In genomic region chr13:60398949-60399589, GRCh38 we compare ENCODE assay signal across 8 cellular contexts. TPM values are rescaled to one million over a fixed set of nuclear protein-coding genes. Genes with fewer than 3 reads are reported as not detected.
A peak's percentile ranks its signal among the peaks of the same experiment; 100 is the strongest.
DNase-seq lines count a peak whose midpoint lies in the region; ATAC-seq and TF ChIP-seq lines count a peak whose summit lies in the region.

No MANE protein-coding gene starts in this region.

- H3K9me2 ChIP-seq in OCI-LY1 (ENCODE audit: low read depth, low read length), result no peaks in the 10 kb centered on the region

- whole genome bisulfite sequencing in psoas muscle, 3 donors, result 38 to 57% (median 44%) methylated on average over 5 of the region's 5 CpGs

- H3K9me3 ChIP-seq in OCI-LY1 (ENCODE audit: low read length) (no peaks in the 10 kb centered on the region), endocrine pancreas (ENCODE audit: control insufficient read depth, low read length) (no peaks in the 10 kb centered on the region), psoas muscle (no peaks in the 10 kb centered on the region)

- TF ChIP-seq CTCF in GM06990 (IDR thresholded peaks at IDR 0.05; ENCODE audit: insufficient read depth, low read length, poor library complexity, severe bottlenecking) (no peak), OCI-LY1 (IDR thresholded peaks at IDR 0.05; ENCODE audit: low read length) (no peak), psoas muscle (IDR thresholded peaks at IDR 0.05) (no peak)

- no peaks in the 10 kb centered on the region for H4K20me1 ChIP-seq in OCI-LY1 (ENCODE audit: insufficient read depth, low read length)

- no peak overlapping the region for H3K27ac ChIP-seq in OCI-LY1 (ENCODE audit: low read depth, low read length, poor library complexity, severe bottlenecking)
- peak overlapping the region; percentile 92 for H3K27ac ChIP-seq in psoas muscle

- DNase-seq in GM06990 (ENCODE audit: extremely low read depth, insufficient read length), result no peak
- DNase-seq in psoas muscle, result no peak
- DNase-seq in epidermal melanocyte (ENCODE audit: insufficient read length, low spot score), result no peak
- no peak for DNase-seq in SIG-M5 treated with dmso at 0.1 percent for 504 hours (lab: John Stamatoyannopoulos, UW; ENCODE audit: unreplicated experiment)
- DNase-seq in stimulated activated naive CD4-positive, alpha-beta T cell treated with Interleukin-2 at 50 U/mL for 16 hours (lab: John Stamatoyannopoulos, UW), result no peak
- DNase-seq in NCI-H774 (lab: John Stamatoyannopoulos, UW), result no peak

- no peak overlapping the region for H2AFZ ChIP-seq in OCI-LY1 (ENCODE audit: low read length)

- H3K4me2 ChIP-seq in OCI-LY1 (ENCODE audit: low read length), result peak overlapping the region; percentile 84

- intact Hi-C loops in psoas muscle (cut with DNase I), result loop anchor here in 1 of 2 donors (5.0 kb wide), 1 partner anchor 33 kb away; no protein-coding TSS in a partner anchor

- H3K9ac ChIP-seq in OCI-LY1 (ENCODE audit: low read length), result no peak overlapping the region; the same call in 1 of the 2 replicates
- no peak overlapping the region for H3K9ac ChIP-seq in endocrine pancreas (ENCODE audit: control insufficient read depth, insufficient read depth, low read length)

- peak overlapping the region; percentile 85 for H3K4me3 ChIP-seq in GM06990 (replicated peaks; ENCODE audit: low read depth, low read length)
- no peak overlapping the region for H3K4me3 ChIP-seq in OCI-LY1 (ENCODE audit: low read depth, low read length, poor library complexity, severe bottlenecking)
- peak overlapping the region; percentile 85 for H3K4me3 ChIP-seq in endocrine pancreas (ENCODE audit: control insufficient read depth, insufficient read depth, low read length)
- H3K4me3 ChIP-seq in psoas muscle, result peak overlapping the region; percentile 72

- H3K4me1 ChIP-seq in OCI-LY1 (ENCODE audit: insufficient read depth, low read length, severe bottlenecking), result peaks cover 25% of the 10 kb centered on the region
- H3K4me1 ChIP-seq in endocrine pancreas (ENCODE audit: control insufficient read depth, insufficient read depth, low read length), result peaks cover 6% of the 10 kb centered on the region
- peaks cover 37% of the 10 kb centered on the region for H3K4me1 ChIP-seq in psoas muscle

- H3K79me2 ChIP-seq in OCI-LY1 (ENCODE audit: insufficient read depth, low read length), result 0 out of 2 replicates have a peak, but pooled peaks cover 7% of the 10 kb centered on the region

- H3F3A ChIP-seq in OCI-LY1 (ENCODE audit: insufficient read depth, low read length), result no peaks in the 10 kb centered on the region

- H3K36me3 ChIP-seq in GM06990 (ENCODE audit: control insufficient read depth, insufficient read depth, low read length), result no peaks in the 10 kb centered on the region
- H3K36me3 ChIP-seq in OCI-LY1 (ENCODE audit: insufficient read depth, low read length), result no peaks in the 10 kb centered on the region
- H3K36me3 ChIP-seq in endocrine pancreas (ENCODE audit: control insufficient read depth, insufficient read depth, low read length), result no peaks in the 10 kb centered on the region
- H3K36me3 ChIP-seq in psoas muscle (ENCODE audit: insufficient read depth in 1 of 2, low read depth in 1 of 2), result no peaks in the 10 kb centered on the region

- no peak for ATAC-seq in psoas muscle

- H3K27me3 ChIP-seq in GM06990 (replicated peaks; ENCODE audit: control insufficient read depth, insufficient read depth, low read length), result no peaks in the 10 kb centered on the region
- no peaks in the 10 kb centered on the region for H3K27me3 ChIP-seq in OCI-LY1 (ENCODE audit: insufficient read depth, low read length)
- no peaks in the 10 kb centered on the region for H3K27me3 ChIP-seq in endocrine pancreas (ENCODE audit: control insufficient read depth, insufficient read depth, low read length)
- H3K27me3 ChIP-seq in psoas muscle (ENCODE audit: insufficient read depth in 3 of 3, low read length in 2 of 3), result no peaks in the 10 kb centered on the region

RNA-seq across cellular contexts. Expression of gene TDRD3, which starts 2.0 kb away (rescaled TPM):
- 10 to 100 TPM; 29.1 to 39.7 (median 35.9) TPM for total RNA-seq in psoas muscle
- polyA plus RNA-seq in psoas muscle, result 10 to 100 TPM; 14.0 to 22.4 (median 15.2) TPM
